Comparison of ENCODE assay signal across 1 cellular context in the genomic region with DNA sequence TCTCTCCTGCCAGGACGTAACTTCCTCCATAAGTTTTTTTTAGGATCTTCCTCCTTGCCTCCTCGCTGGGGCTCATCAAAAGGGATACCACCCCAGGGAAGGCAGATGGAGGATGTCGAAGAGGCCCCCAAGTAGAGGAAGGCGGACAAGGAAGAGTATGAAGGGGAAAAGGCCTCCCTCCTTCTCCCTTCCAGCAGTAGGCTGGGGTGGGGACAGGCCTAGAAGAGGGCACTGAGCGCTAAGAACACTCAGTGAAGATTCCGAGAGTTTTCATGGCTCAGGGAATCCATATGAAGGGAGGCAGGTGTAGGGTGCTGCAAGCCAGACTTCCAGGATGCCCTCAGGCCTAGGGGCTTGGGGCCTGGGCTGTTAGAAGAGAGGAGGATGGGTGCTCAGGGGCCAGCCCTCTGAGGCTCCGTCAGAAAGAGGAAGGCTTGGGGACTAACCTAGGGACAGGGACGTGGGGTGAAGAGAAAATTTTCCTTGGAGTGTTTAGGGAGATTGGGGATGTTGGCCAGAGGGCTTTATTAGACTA.
TF ChIP-seq lines count a peak whose summit lies in the region.

No MANE protein-coding gene starts in this region.

TF ChIP-seq in WTC11, 78 proteins besides CTCF, POLR2A, EP300 and RAD21 (continued from another document):
- TF ChIP-seq, protein P1, sequence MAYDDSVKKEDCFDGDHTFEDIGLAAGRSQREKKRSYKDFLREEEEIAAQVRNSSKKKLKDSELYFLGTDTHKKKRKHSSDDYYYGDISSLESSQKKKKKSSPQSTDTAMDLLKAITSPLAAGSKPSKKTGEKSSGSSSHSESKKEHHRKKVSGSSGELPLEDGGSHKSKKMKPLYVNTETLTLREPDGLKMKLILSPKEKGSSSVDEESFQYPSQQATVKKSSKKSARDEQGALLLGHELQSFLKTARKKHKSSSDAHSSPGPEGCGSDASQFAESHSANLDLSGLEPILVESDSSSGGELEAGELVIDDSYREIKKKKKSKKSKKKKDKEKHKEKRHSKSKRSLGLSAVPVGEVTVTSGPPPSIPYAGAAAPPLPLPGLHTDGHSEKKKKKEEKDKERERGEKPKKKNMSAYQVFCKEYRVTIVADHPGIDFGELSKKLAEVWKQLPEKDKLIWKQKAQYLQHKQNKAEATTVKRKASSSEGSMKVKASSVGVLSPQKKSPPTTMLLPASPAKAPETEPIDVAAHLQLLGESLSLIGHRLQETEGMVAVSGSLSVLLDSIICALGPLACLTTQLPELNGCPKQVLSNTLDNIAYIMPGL (CRISPR knock-in tag; IDR thresholded peaks at IDR 0.05), result no peak
- no peak for TF ChIP-seq ZNF416 (CRISPR knock-in tag; IDR thresholded peaks at IDR 0.05)
- TF ChIP-seq ETV6 (CRISPR knock-in tag; IDR thresholded peaks at IDR 0.05), result no peak
- TF ChIP-seq, protein P2, sequence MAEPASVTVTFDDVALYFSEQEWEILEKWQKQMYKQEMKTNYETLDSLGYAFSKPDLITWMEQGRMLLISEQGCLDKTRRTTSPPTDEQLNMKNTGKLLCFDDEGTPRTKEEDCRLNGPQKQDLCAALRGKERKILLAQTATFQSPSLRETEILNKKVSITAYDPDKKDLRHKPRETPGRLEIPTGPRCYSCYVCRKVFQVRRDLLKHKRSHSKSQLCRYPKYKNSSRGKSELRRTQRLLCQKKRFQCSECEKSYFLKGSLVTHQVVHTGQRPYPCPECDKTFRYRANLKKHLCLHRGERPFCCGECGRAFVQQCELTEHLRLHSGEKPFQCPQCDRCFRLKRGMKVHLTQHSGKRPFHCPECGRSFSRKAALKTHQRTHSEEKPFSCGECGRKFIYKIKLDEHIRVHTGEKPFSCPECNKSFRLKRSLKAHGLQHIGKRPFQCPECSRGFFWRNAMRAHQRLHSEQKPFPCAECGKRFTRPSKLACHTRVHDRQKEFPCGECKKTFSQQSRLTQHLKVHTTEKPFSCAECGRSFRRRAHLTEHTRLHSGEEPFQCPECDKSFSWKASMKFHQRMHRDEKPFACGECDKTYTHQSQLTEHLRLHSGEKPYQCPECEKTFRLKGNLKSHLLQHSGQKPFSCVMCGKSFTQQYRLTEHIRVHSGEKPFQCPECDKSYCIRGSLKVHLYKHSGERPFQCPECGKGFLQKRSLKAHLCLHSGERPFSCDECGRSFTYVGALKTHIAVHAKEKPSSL (CRISPR knock-in tag; conservative IDR thresholded peaks at IDR 0.05), result no peak
- no peak for TF ChIP-seq TCF7 (CRISPR knock-in tag; IDR thresholded peaks at IDR 0.05; ENCODE audit: low read depth)
- no peak for TF ChIP-seq GTF2I (CRISPR knock-in tag; conservative IDR thresholded peaks at IDR 0.05)
- TF ChIP-seq ZNF263 (CRISPR knock-in tag; IDR thresholded peaks at IDR 0.05; ENCODE audit: low read depth), result no peak
- TF ChIP-seq, protein P3, sequence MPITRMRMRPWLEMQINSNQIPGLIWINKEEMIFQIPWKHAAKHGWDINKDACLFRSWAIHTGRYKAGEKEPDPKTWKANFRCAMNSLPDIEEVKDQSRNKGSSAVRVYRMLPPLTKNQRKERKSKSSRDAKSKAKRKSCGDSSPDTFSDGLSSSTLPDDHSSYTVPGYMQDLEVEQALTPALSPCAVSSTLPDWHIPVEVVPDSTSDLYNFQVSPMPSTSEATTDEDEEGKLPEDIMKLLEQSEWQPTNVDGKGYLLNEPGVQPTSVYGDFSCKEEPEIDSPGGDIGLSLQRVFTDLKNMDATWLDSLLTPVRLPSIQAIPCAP (CRISPR knock-in tag; IDR thresholded peaks at IDR 0.05), result no peak
- TF ChIP-seq SOX15 (CRISPR knock-in tag; IDR thresholded peaks at IDR 0.05), result no peak
- no peak for TF ChIP-seq RELA (CRISPR knock-in tag; IDR thresholded peaks at IDR 0.05; ENCODE audit: borderline replicate concordance)
- TF ChIP-seq ZNF396 (CRISPR knock-in tag; IDR thresholded peaks at IDR 0.05; ENCODE audit: borderline replicate concordance), result no peak
